Comparison of ENCODE assay signal across 12 cellular contexts in genomic region chr17:55664287-55664686, GRCh38. TPM values are rescaled to one million over a fixed set of nuclear protein-coding genes. Genes with fewer than 3 reads are reported as not detected.
DNase-seq lines count a peak whose midpoint lies in the region; ATAC-seq and TF ChIP-seq lines count a peak whose summit lies in the region.
"Had no signal": no experiment of that assay in that cellular context is flagged by ENCODE, and none has a peak within 500 bp of the region (broad histone marks: within the 10 kb centered on the region; RNA-seq: fewer than 3 reads in every experiment).

No MANE protein-coding gene starts in this region.

- no peaks in the 10 kb centered on the region for H3K79me2 ChIP-seq in smooth muscle cell (ENCODE audit: low read depth)

- H3K27me3 ChIP-seq in smooth muscle cell (ENCODE audit: low read depth) (no peaks in the 10 kb centered on the region), A673 (replicated peaks; ENCODE audit: insufficient read depth, low read depth, low read length, poor library complexity) (no peaks in the 10 kb centered on the region), esophagus squamous epithelium (no peaks in the 10 kb centered on the region)
- H3K27me3 ChIP-seq: transverse colon had no signal

- BruUV-seq in A673 (replicated peaks; lab: Mats Ljungman, UMichigan), result no TSS peak

- no peak overlapping the region for H3K4me2 ChIP-seq in smooth muscle cell

- POLR2A ChIA-PET in A673 (lab: Charles Lee; ENCODE audit: low non-redundant PET), result no interaction called here

- 92% methylated on average over 3 of the region's 3 CpGs for WGBS in smooth muscle cell (ENCODE audit: low lambda C conversion rate)
- 61 to 75% methylated on average over 3 of the region's 3 CpGs for WGBS in esophagus squamous epithelium, 2 donors

- DNase-seq in GM12864 (ENCODE audit: low read depth) (peak; percentile 15), SKM-1 treated with dmso at 0.1 percent for 144 hours (lab: John Stamatoyannopoulos, UW; ENCODE audit: unreplicated experiment) (peak; percentile 92), smooth muscle cell (lab: John Stamatoyannopoulos, UW; ENCODE audit: unreplicated experiment) (no peak), A673 (ENCODE audit: low spot score) (no peak), esophagus squamous epithelium (lab: John Stamatoyannopoulos, UW) (no peak), NCI-H2171 treated with DMSO at 0.1 percent for 48 hours (lab: John Stamatoyannopoulos, UW) (no peak)
- DNase-seq: activated CD4-positive, CD25-positive, alpha-beta regulatory T cell; amniotic stem cell; NCI-H446 treated with DMSO at 0.1 percent for 48 hours; transverse colon had no signal

- peak; percentile 89 for ATAC-seq in GM19463 (IDR thresholded peaks at IDR 0.05; ENCODE audit: unreplicated experiment)
- peak; percentile 92 for ATAC-seq in HG03135 (IDR thresholded peaks at IDR 0.05; ENCODE audit: unreplicated experiment)

- H3F3A ChIP-seq in smooth muscle cell (ENCODE audit: low read depth), result peaks cover 7% of the 10 kb centered on the region

- TF ChIP-seq CTCF in GM12864 (IDR thresholded peaks at IDR 0.05; ENCODE audit: low read depth, low read length, missing control alignments), result no peak
- TF ChIP-seq CTCF in smooth muscle cell (IDR thresholded peaks at IDR 0.05; ENCODE audit: borderline replicate concordance, insufficient read depth, poor library complexity, severe bottlenecking), result no peak
- TF ChIP-seq CTCF in A673 (conservative IDR thresholded peaks at IDR 0.05; ENCODE audit: low read depth, low read length), result no peak
- no peak for TF ChIP-seq CTCF in esophagus squamous epithelium (IDR thresholded peaks at IDR 0.05)

- H2AFZ ChIP-seq in smooth muscle cell (ENCODE audit: low read depth), result no peak overlapping the region

- no peak overlapping the region for H3K9ac ChIP-seq in smooth muscle cell (ENCODE audit: low read depth)

- no peaks in the 10 kb centered on the region for H3K36me3 ChIP-seq in smooth muscle cell (ENCODE audit: low read depth)
- no peaks in the 10 kb centered on the region for H3K36me3 ChIP-seq in A673 (ENCODE audit: insufficient read depth, low read length, poor library complexity, severe bottlenecking)
- H3K36me3 ChIP-seq in esophagus squamous epithelium, result no peaks in the 10 kb centered on the region
- H3K36me3 ChIP-seq: transverse colon had no signal

- peaks cover 6% of the 10 kb centered on the region for H3K4me1 ChIP-seq in smooth muscle cell (ENCODE audit: low read depth)
- H3K4me1 ChIP-seq in A673 (ENCODE audit: insufficient read depth, low read length, poor library complexity, severe bottlenecking), result peaks cover 47% of the 10 kb centered on the region
- peaks cover 0 to 20% (median 0%) of the 10 kb centered on the region in 3 donors for H3K4me1 ChIP-seq in esophagus squamous epithelium

- intact Hi-C loops in A673 (cut with micrococcal nuclease; ENCODE audit: unreplicated experiment), result no loop called here
- intact Hi-C loops in esophagus squamous epithelium (cut with DNase I), result no loop called here

- H3K27ac ChIP-seq in smooth muscle cell (ENCODE audit: low read depth), result no peak overlapping the region
- no peak overlapping the region for H3K27ac ChIP-seq in A673 (ENCODE audit: low read depth, low read length, poor library complexity, severe bottlenecking)
- no peak overlapping the region for H3K27ac ChIP-seq in esophagus squamous epithelium
- H3K27ac ChIP-seq: transverse colon had no signal

- H3K9me3 ChIP-seq in smooth muscle cell (replicated peaks; ENCODE audit: low read depth) (no peaks in the 10 kb centered on the region), A673 (ENCODE audit: low read depth, low read length, poor library complexity, severe bottlenecking) (no peaks in the 10 kb centered on the region), esophagus squamous epithelium (no peaks in the 10 kb centered on the region)
- H3K9me3 ChIP-seq: transverse colon had no signal

- H4K20me1 ChIP-seq in smooth muscle cell (ENCODE audit: low read depth), result no peaks in the 10 kb centered on the region

- CTCF ChIA-PET in A673 (lab: Charles Lee), result no interaction called here

- no peak overlapping the region for H3K4me3 ChIP-seq in GM12864 (ENCODE audit: low read depth, low read length)
- no peak overlapping the region for H3K4me3 ChIP-seq in smooth muscle cell
- H3K4me3 ChIP-seq in A673 (ENCODE audit: low read depth, low read length, poor library complexity, severe bottlenecking), result no peak overlapping the region
- H3K4me3 ChIP-seq in esophagus squamous epithelium, result no peak overlapping the region
- H3K4me3 ChIP-seq: transverse colon had no signal

- TF ChIP-seq POLR2A in esophagus squamous epithelium (IDR thresholded peaks at IDR 0.05), result no peak

RNA-seq across cellular contexts. Expression of gene TMEM100, which starts 58.4 kb away (rescaled TPM):
- total RNA-seq in smooth muscle cell (2.9 and 4.5 TPM in 2 replicates), A673 (2021) (7.9 and 9.3 TPM in 2 replicates), esophagus squamous epithelium (1 to 10 TPM in 3 of 4 donors, not detected in 1; 1.1 to 7.8 (median 3.1) TPM)
- polyA plus RNA-seq in smooth muscle cell, result 1.9 and 2.0 TPM in 2 replicates

Comparison
In these comparisons a context has a peak if more than half of its experiments do, and no peak if none do; other contexts are left out.
1. DNase-seq: peak in GM12864 (single experiment) and SKM-1 treated with dmso at 0.1 percent for 144 hours (single experiment); none in smooth muscle cell (single experiment), A673 (single experiment), esophagus squamous epithelium (single experiment) and NCI-H2171 treated with DMSO at 0.1 percent for 48 hours (single experiment).